ENCODE assay signal across 8 cellular contexts in the genomic region with DNA sequence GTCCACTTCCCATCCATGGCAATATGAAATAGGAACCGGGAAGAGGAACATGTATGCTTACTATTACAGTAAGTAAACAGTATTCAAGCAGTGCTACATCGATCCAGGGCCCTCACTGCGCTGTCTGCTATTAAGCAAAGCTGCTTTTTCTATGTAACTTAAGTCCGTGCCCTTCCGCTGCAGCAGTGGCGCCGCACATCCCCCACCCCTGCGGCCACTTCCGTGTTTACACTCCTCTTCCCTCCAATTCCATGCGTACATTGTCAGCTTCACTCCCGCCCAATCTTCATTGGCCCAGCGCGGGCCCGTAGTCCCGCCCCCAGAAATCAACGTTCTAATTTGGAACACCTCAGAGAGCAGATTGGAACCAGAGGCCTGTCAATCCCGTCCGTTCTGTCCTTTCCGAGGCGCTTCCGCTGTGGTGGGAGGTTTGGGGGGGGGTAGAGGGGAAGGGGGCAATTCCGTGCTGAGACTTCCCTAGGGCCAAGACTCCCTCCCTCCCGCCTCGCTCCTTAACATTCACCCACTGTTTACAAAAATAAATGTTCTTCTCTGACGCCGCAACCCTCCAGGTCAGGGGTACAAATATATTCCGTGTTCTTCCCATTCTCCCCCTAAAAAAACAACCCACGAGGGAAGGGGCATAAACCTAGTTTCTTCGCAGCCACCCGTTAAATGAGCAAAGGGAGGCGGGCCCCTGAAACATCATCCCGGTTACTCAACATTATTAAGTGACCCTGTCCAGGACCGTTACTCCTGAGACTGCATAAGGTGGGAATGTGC.
A peak's percentile ranks its signal among the peaks of the same experiment; 100 is the strongest.
DNase-seq lines count a peak whose midpoint lies in the region; ATAC-seq and TF ChIP-seq lines count a peak whose summit lies in the region.

No MANE protein-coding gene starts in this region.

- TF ChIP-seq EP300 in upper lobe of left lung (IDR thresholded peaks at IDR 0.05): peak in 1 of 4 donors; percentile 14

- H3K4me3 Mint-ChIP-seq in T-helper 1 cell treated with Interleukin-12 subunit alpha and Interleukin-12 subunit beta and Interleukin-4 antibody, amounts not matched to agents 30 μg/mL and 1 μg/mL, for 36 hours: peak overlapping the region; percentile 93

- H3K27me3 Mint-ChIP-seq in T-helper 1 cell treated with Interleukin-12 subunit alpha and Interleukin-12 subunit beta and Interleukin-4 antibody, amounts not matched to agents 30 μg/mL and 1 μg/mL, for 36 hours (ENCODE audit: low read depth): no peaks in the 10 kb centered on the region

- peak in 2 of 4 donors; percentile 55 to 65 for TF ChIP-seq POLR2A in upper lobe of left lung (IDR thresholded peaks at IDR 0.05)

- peak overlapping the region; percentile 83 to 87 (median 85) for H3K4me3 ChIP-seq in upper lobe of left lung

- H3K36me3 Mint-ChIP-seq in T-helper 1 cell treated with Interleukin-12 subunit alpha and Interleukin-12 subunit beta and Interleukin-4 antibody, amounts not matched to agents 30 μg/mL and 1 μg/mL, for 36 hours (ENCODE audit: low read depth): peaks cover 15% of the 10 kb centered on the region

- ATAC-seq in GM18498 (IDR thresholded peaks at IDR 0.05; ENCODE audit: unreplicated experiment) (peak; percentile 81), HG02885 (IDR thresholded peaks at IDR 0.05; ENCODE audit: poor library complexity, unreplicated experiment) (peak; percentile 84), left cardiac atrium (peak; percentile 91 to 95), upper lobe of left lung (ENCODE audit: low FRiP score in 2 of 2) (peak; percentile 95 to 98)

- peak overlapping the region; percentile 97 for H3K27ac Mint-ChIP-seq in T-helper 1 cell treated with Interleukin-12 subunit alpha and Interleukin-12 subunit beta and Interleukin-4 antibody, amounts not matched to agents 30 μg/mL and 1 μg/mL, for 36 hours

- H3K27me3 ChIP-seq in upper lobe of left lung: no peaks in the 10 kb centered on the region

- H3K9me3 ChIP-seq in upper lobe of left lung: no peaks in the 10 kb centered on the region

- peaks cover 23% of the 10 kb centered on the region for H3K4me1 Mint-ChIP-seq in T-helper 1 cell treated with Interleukin-12 subunit alpha and Interleukin-12 subunit beta and Interleukin-4 antibody, amounts not matched to agents 30 μg/mL and 1 μg/mL, for 36 hours (ENCODE audit: low read depth)

- peaks cover 20 to 31% (median 27%) of the 10 kb centered on the region in 4 donors for H3K4me1 ChIP-seq in upper lobe of left lung

- TF ChIP-seq CTCF in upper lobe of left lung (IDR thresholded peaks at IDR 0.05): peak in 1 of 6 experiments; percentile 7

- intact Hi-C loops in left cardiac atrium (cut with DNase I) (loop anchor here (5.0 to 10.0 kb wide), 3 partner anchors 48 to 219 kb away; partner anchors contain the start of genes NAA15 (in 1 of the 2) and NDUFC1 (in 1 of the 2)), posterior cingulate gyrus (cut with DNase I) (loop anchor here (1.0 to 5.0 kb wide), 3 partner anchors 66 to 219 kb away; partner anchors contain the start of genes NAA15, NDUFC1 and NOCT)

- no peaks in the 10 kb centered on the region for H3K36me3 ChIP-seq in upper lobe of left lung

- peak overlapping the region; percentile 94 to 97 (median 95) for H3K27ac ChIP-seq in upper lobe of left lung

- H3K9me3 Mint-ChIP-seq in T-helper 1 cell treated with Interleukin-12 subunit alpha and Interleukin-12 subunit beta and Interleukin-4 antibody, amounts not matched to agents 30 μg/mL and 1 μg/mL, for 36 hours: no peaks in the 10 kb centered on the region

- DNase-seq in NCI-H1694 (lab: John Stamatoyannopoulos, UW) (peak; percentile 93), amygdala (lab: John Stamatoyannopoulos, UW) (peak; percentile 32 to 98 (median 92)), left cardiac atrium (peak; percentile 94), posterior cingulate gyrus (peak; percentile 89 to 99 (median 93)), upper lobe of left lung (peak; percentile 97 to 98)

- WGBS in upper lobe of left lung, 2 donors: 0 to 1% methylated on average over 30 to 33 of the region's 33 CpGs

Comparison
In these comparisons a context has a peak if more than half of its experiments do, and no peak if none do; other contexts are left out.
1. Peak in every context shown above with its lines: DNase-seq, ATAC-seq, H3K4me3 ChIP-seq and H3K27ac ChIP-seq.